In the genomic region with DNA sequence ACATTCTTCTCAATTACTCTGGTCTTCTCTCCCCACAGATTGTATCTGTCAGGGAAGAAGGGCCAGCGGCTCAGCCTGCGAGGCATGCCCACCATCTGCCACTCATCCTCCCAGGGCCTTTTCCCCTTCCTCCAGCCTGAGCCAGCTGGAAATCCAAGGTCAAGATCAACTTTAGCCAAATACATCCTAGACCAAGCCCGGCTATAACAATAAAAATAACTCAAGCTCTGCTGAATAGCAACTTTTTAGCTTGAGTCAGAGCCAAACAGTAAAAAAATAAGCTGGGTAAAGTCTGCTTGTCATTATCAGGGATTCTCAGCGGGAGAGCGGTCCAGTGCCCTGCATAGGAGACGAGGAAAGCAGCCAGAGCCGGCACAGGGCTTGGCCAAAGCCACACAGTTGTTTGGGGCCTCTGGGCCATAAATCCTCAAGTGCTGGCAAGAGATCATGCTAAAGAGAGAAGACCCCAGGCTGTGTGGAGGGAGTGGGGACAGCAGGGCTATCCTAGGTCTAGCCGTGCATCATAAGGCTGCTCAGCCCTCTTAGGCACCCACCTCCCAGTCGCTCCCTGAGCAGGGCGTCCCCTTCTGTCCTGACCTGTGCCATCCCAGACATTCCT, we compare ENCODE assay signal across 9 cellular contexts.
DNase-seq lines count a peak whose midpoint lies in the region; TF ChIP-seq lines count a peak whose summit lies in the region.
"Had no signal": no experiment of that assay in that cellular context is flagged by ENCODE, and none has a peak within 500 bp of the region (broad histone marks: within the 10 kb centered on the region; RNA-seq: fewer than 3 reads in every experiment).

No MANE protein-coding gene starts in this region.

- DNase-seq in astrocyte of the cerebellum (ENCODE audit: low read depth) (peak; percentile 51), hepatic stellate cell (ENCODE audit: low spot score) (peak; percentile 70), NCI-H146 (lab: John Stamatoyannopoulos, UW) (no peak), NCI-H2081 (lab: John Stamatoyannopoulos, UW) (no peak), GM10266 (ENCODE audit: extremely low spot score) (no peak), inferior parietal cortex (ENCODE audit: extremely low spot score) (no peak)
- DNase-seq: NCI-H1436 had no signal

- no peak overlapping the region for H3K27ac ChIP-seq in HEK293 (ENCODE audit: extremely low read depth, low read depth, low read length)
- peak overlapping the region; percentile 70 for H3K27ac ChIP-seq in skeletal muscle tissue (ENCODE audit: low read depth, low read length)

- POLR2A ChIA-PET in HEK293 (lab: Yijun Ruan, JAX): interaction anchor here (0.6 to 0.7 kb wide), 3 partner anchors 8 to 77 kb away, joined by 3 to 4 read pairs (median 3); no protein-coding TSS in a partner anchor

- peak overlapping the region in 2 of 3 donors; percentile 19 to 70 for H3K9ac ChIP-seq in skeletal muscle tissue (ENCODE audit: low read depth in 1 of 3, low read length in 3 of 3)

- TF ChIP-seq CTCF in HEK293 (tag by site-specific recombination; IDR thresholded peaks at IDR 0.05): no peak
- no peak for TF ChIP-seq CTCF in astrocyte of the cerebellum (IDR thresholded peaks at IDR 0.05; ENCODE audit: low read depth, low read length, missing control alignments)
- TF ChIP-seq CTCF in GM10266 (IDR thresholded peaks at IDR 0.05; ENCODE audit: control insufficient read depth, insufficient read depth, low read depth, missing control alignments): no peak

- no peak overlapping the region for H3K4me3 ChIP-seq in HEK293 (ENCODE audit: low read depth, low read length)
- H3K4me3 ChIP-seq in astrocyte of the cerebellum (ENCODE audit: low read depth, low read length): no peak overlapping the region
- H3K4me3 ChIP-seq in skeletal muscle tissue (ENCODE audit: low read length in 3 of 3): peak overlapping the region in 2 of 3 donors; percentile 15 to 29

- no peaks in the 10 kb centered on the region for H3K27me3 ChIP-seq in skeletal muscle tissue (ENCODE audit: control insufficient read depth in 3 of 3, insufficient read depth in 3 of 3, low read length in 3 of 3)

- in situ Hi-C loops in astrocyte of the cerebellum (cut with HindIII; ENCODE audit: low sequenced_read_pairs): no loop called here

- CTCF ChIA-PET in HEK293 (lab: Yijun Ruan, JAX): interaction anchor here (0.6 to 1.3 kb wide), 5 partner anchors 34 to 581 kb away, joined by 3 to 4 read pairs (median 3); no protein-coding TSS in a partner anchor

- H3K36me3 ChIP-seq in HEK293 (ENCODE audit: control insufficient read depth in 2 of 2, insufficient read depth in 1 of 2, low read length in 2 of 2): no peaks in the 10 kb centered on the region
- H3K36me3 ChIP-seq in skeletal muscle tissue (ENCODE audit: control insufficient read depth in 3 of 3, insufficient read depth in 3 of 3, low read length in 3 of 3): peaks cover 0 to 3% (median 2%) of the 10 kb centered on the region in 3 donors

- H3K9me3 ChIP-seq in HEK293 (ENCODE audit: control insufficient read depth, insufficient read depth, low read depth, low read length) (no peaks in the 10 kb centered on the region), skeletal muscle tissue (ENCODE audit: control insufficient read depth in 3 of 3, low read length in 3 of 3) (no peaks in the 10 kb centered on the region)

- H3K4me1 ChIP-seq in HEK293 (ENCODE audit: control insufficient read depth, insufficient read depth, low read length) (peaks cover 3% of the 10 kb centered on the region; the same call in 1 of the 2 replicates), skeletal muscle tissue (ENCODE audit: control insufficient read depth in 3 of 3, insufficient read depth in 3 of 3, low read length in 3 of 3) (peaks cover 37 to 66% (median 53%) of the 10 kb centered on the region in 3 donors)

TF ChIP-seq in HEK293, 187 proteins besides CTCF, POLR2A, EP300 and RAD21:
- TF ChIP-seq ZNF571 (tag by site-specific recombination; IDR thresholded peaks at IDR 0.05): no peak
- no peak for TF ChIP-seq ZNF133 (tag by site-specific recombination; IDR thresholded peaks at IDR 0.05)
- TF ChIP-seq, protein P1, sequence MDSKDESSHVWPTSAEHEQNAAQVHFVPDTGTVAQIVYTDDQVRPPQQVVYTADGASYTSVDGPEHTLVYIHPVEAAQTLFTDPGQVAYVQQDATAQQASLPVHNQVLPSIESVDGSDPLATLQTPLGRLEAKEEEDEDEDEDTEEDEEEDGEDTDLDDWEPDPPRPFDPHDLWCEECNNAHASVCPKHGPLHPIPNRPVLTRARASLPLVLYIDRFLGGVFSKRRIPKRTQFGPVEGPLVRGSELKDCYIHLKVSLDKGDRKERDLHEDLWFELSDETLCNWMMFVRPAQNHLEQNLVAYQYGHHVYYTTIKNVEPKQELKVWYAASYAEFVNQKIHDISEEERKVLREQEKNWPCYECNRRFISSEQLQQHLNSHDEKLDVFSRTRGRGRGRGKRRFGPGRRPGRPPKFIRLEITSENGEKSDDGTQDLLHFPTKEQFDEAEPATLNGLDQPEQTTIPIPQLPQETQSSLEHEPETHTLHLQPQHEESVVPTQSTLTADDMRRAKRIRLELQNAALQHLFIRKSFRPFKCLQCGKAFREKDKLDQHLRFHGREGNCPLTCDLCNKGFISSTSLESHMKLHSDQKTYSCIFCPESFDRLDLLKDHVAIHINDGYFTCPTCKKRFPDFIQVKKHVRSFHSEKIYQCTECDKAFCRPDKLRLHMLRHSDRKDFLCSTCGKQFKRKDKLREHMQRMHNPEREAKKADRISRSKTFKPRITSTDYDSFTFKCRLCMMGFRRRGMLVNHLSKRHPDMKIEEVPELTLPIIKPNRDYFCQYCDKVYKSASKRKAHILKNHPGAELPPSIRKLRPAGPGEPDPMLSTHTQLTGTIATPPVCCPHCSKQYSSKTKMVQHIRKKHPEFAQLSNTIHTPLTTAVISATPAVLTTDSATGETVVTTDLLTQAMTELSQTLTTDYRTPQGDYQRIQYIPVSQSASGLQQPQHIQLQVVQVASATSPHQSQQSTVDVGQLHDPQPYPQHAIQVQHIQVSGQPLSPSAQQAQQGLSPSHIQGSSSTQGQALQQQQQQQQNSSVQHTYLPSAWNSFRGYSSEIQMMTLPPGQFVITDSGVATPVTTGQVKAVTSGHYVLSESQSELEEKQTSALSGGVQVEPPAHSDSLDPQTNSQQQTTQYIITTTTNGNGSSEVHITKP (tag by site-specific recombination; IDR thresholded peaks at IDR 0.05): peak; percentile 54
- TF ChIP-seq ZBTB48 (tag by site-specific recombination; IDR thresholded peaks at IDR 0.05): peak; percentile 37; the same call in 1 of the 2 replicates
- TF ChIP-seq ZNF335 (tag by site-specific recombination; conservative IDR thresholded peaks at IDR 0.05): peak; percentile 50
- TF ChIP-seq ZNF169 (tag by site-specific recombination; IDR thresholded peaks at IDR 0.05): no peak
- peak; percentile 47; the same call in 1 of the 2 replicates for TF ChIP-seq ZNF600 (tag by site-specific recombination; IDR thresholded peaks at IDR 0.05)
- TF ChIP-seq GLIS1 (tag by site-specific recombination; IDR thresholded peaks at IDR 0.05): peak; percentile 73
- peak; percentile 74 for TF ChIP-seq ZIC2 (tag by site-specific recombination; IDR thresholded peaks at IDR 0.05)

Comparison
In these comparisons a context has a peak if more than half of its experiments do, and no peak if none do; other contexts are left out.
1. H3K4me3 ChIP-seq: peak in skeletal muscle tissue (2 of 3); none in HEK293 (single experiment) and astrocyte of the cerebellum (single experiment).
2. DNase-seq: peak in astrocyte of the cerebellum (single experiment) and hepatic stellate cell (single experiment); none in NCI-H146 (single experiment), NCI-H2081 (0 of 2), GM10266 (single experiment) and inferior parietal cortex (single experiment).